23 cellular contexts compared by ENCODE assay signal in genomic region chr12:56683-57346, GRCh38. TPM values are rescaled to one million over a fixed set of nuclear protein-coding genes. Genes with fewer than 3 reads are reported as not detected.
DNase-seq lines count a peak whose midpoint lies in the region; ATAC-seq and TF ChIP-seq lines count a peak whose summit lies in the region.
"Had no signal": no experiment of that assay in that cellular context is flagged by ENCODE, and none has a peak within 500 bp of the region (broad histone marks: within the 10 kb centered on the region; RNA-seq: fewer than 3 reads in every experiment).

No MANE protein-coding gene starts in this region.

- TF ChIP-seq CTCF in GM20000 (IDR thresholded peaks at IDR 0.05; ENCODE audit: extremely low read depth, missing control alignments) (no peak), RWPE2 (IDR thresholded peaks at IDR 0.05; ENCODE audit: poor library complexity, severe bottlenecking) (no peak), osteoblast (IDR thresholded peaks at IDR 0.05; ENCODE audit: extremely low read depth, low read depth, low read length) (no peak)

- no peak overlapping the region for H3K4me3 Mint-ChIP-seq in activated T-cell treated with anti-CD3 and anti-CD28 coated beads, Interleukin-2, amount 50 U/mL, for 24 hours
- H3K4me3 Mint-ChIP-seq: activated naive CD8-positive, alpha-beta T cell treated with anti-CD3 and anti-CD28 coated beads for 36 hours; stimulated activated naive CD8-positive, alpha-beta T cell treated with anti-CD3 and anti-CD28 coated beads, Interleukin-15, amount 100 ng/mL, for 72 hours had no signal

- ATAC-seq in RWPE2 (ENCODE audit: low read depth), result peak; percentile 33; the same call in 2 of the 3 replicates
- ATAC-seq in activated naive CD4-positive, alpha-beta T cell treated with anti-CD3 and anti-CD28 coated beads, Interleukin-2, amount 50 U/mL, for 72 hours, result no peak
- ATAC-seq: activated CD4-positive, CD25-positive, alpha-beta regulatory T cell treated with anti-CD3 and anti-CD28 coated beads, Interleukin-2, amount 50 U/mL, for 24 hours; body of pancreas; stimulated activated naive CD8-positive, alpha-beta T cell treated with anti-CD3 and anti-CD28 coated beads, Interleukin-15, amount 100 ng/mL, for 72 hours had no signal

- peaks cover 12 to 35% of the 10 kb centered on the region in 2 donors for H3K36me3 Mint-ChIP-seq in activated naive CD4-positive, alpha-beta T cell treated with anti-CD3 and anti-CD28 coated beads, Interleukin-2, amount 50 U/mL, for 72 hours
- no peaks in the 10 kb centered on the region for H3K36me3 Mint-ChIP-seq in activated T-cell treated with anti-CD3 and anti-CD28 coated beads, Interleukin-2, amount 50 U/mL, for 24 hours (ENCODE audit: low read depth)

- H3K9me3 ChIP-seq in RWPE2 (ENCODE audit: severe bottlenecking) (no peaks in the 10 kb centered on the region), osteoblast (ENCODE audit: low read depth, low read length) (no peaks in the 10 kb centered on the region)
- H3K9me3 ChIP-seq: body of pancreas had no signal

- H3K4me1 ChIP-seq in RWPE2 (ENCODE audit: insufficient read depth, poor library complexity, severe bottlenecking) (no peaks in the 10 kb centered on the region), osteoblast (ENCODE audit: insufficient read depth, low read length) (no peaks in the 10 kb centered on the region)
- H3K4me1 ChIP-seq: body of pancreas, parathyroid adenoma had no signal

- no peaks in the 10 kb centered on the region for H3K4me1 Mint-ChIP-seq in activated T-cell treated with anti-CD3 and anti-CD28 coated beads, Interleukin-2, amount 50 U/mL, for 24 hours (ENCODE audit: low read depth)
- H3K4me1 Mint-ChIP-seq: activated naive CD8-positive, alpha-beta T cell treated with anti-CD3 and anti-CD28 coated beads for 36 hours; stimulated activated naive CD8-positive, alpha-beta T cell treated with anti-CD3 and anti-CD28 coated beads, Interleukin-15, amount 100 ng/mL, for 72 hours had no signal

- peak; percentile 3 for DNase-seq in GM20000 (ENCODE audit: low spot score)
- DNase-seq in RWPE2 (ENCODE audit: low spot score), result peak; percentile 70
- peak; percentile 73 for DNase-seq in islet precursor cell
- peak; percentile 13 for DNase-seq in osteoblast (ENCODE audit: insufficient read length, low spot score, missing footprints)
- no peak for DNase-seq in activated naive CD4-positive, alpha-beta T cell treated with anti-CD3 and anti-CD28 coated beads, Interleukin-2, amount 50 U/mL, for 72 hours (ENCODE audit: low spot score in 2 of 2)
- DNase-seq in activated T-cell treated with anti-CD3 and anti-CD28 coated beads, Interleukin-2, amount 50 U/mL, for 24 hours, result no peak
- DNase-seq in activated CD4-positive, alpha-beta T cell treated with anti-CD3 and anti-CD28 coated beads for 1 hour, result no peak
- DNase-seq in NOMO-1 treated with DMSO at 0.1 percent for 48 hours (lab: John Stamatoyannopoulos, UW; ENCODE audit: unreplicated experiment), result no peak
- DNase-seq: activated naive CD8-positive, alpha-beta T cell treated with anti-CD3 and anti-CD28 coated beads for 36 hours; body of pancreas; DMS79; NCI-H1105 treated with DMSO at 0.1 percent for 48 hours; NCI-H2081; NCI-H446 treated with DMSO at 0.1 percent for 48 hours; stimulated activated CD4-positive, alpha-beta T cell treated with anti-CD3 and anti-CD28 coated beads, Interleukin-4, amount 100 ng/mL, for 1 hour; stimulated activated naive CD8-positive, alpha-beta T cell treated with anti-CD3 and anti-CD28 coated beads, Interleukin-15, amount 100 ng/mL, for 72 hours; T1000; trophoblast cell had no signal

- no peak overlapping the region for H3K4me2 ChIP-seq in osteoblast (ENCODE audit: insufficient read depth, low read length)

- H4K20me1 ChIP-seq in osteoblast (ENCODE audit: insufficient read depth, low read length), result no peaks in the 10 kb centered on the region

- H2AFZ ChIP-seq in osteoblast (ENCODE audit: low read length), result no peak overlapping the region
- H2AFZ ChIP-seq: parathyroid adenoma had no signal

- no peak overlapping the region for H3K27ac Mint-ChIP-seq in activated naive CD4-positive, alpha-beta T cell treated with anti-CD3 and anti-CD28 coated beads, Interleukin-2, amount 50 U/mL, for 72 hours
- no peak overlapping the region for H3K27ac Mint-ChIP-seq in activated T-cell treated with anti-CD3 and anti-CD28 coated beads, Interleukin-2, amount 50 U/mL, for 24 hours
- H3K27ac Mint-ChIP-seq: activated naive CD8-positive, alpha-beta T cell treated with anti-CD3 and anti-CD28 coated beads for 36 hours had no signal

- no peaks in the 10 kb centered on the region for H3K36me3 ChIP-seq in RWPE2 (ENCODE audit: low read depth)
- no peaks in the 10 kb centered on the region for H3K36me3 ChIP-seq in osteoblast (ENCODE audit: insufficient read depth, low read length)

- H3K9me3 Mint-ChIP-seq in activated naive CD4-positive, alpha-beta T cell treated with anti-CD3 and anti-CD28 coated beads, Interleukin-2, amount 50 U/mL, for 72 hours, result peaks cover 24 to 32% of the 10 kb centered on the region in 2 donors
- H3K9me3 Mint-ChIP-seq in activated T-cell treated with anti-CD3 and anti-CD28 coated beads, Interleukin-2, amount 50 U/mL, for 24 hours, result peaks cover 27% of the 10 kb centered on the region

- peaks cover 90% of the 10 kb centered on the region for H3K27me3 Mint-ChIP-seq in activated T-cell treated with anti-CD3 and anti-CD28 coated beads, Interleukin-2, amount 50 U/mL, for 24 hours

- no peak overlapping the region for H3K27ac ChIP-seq in RWPE2 (ENCODE audit: poor library complexity, severe bottlenecking)
- H3K27ac ChIP-seq in osteoblast (ENCODE audit: low read depth, low read length), result no peak overlapping the region
- H3K27ac ChIP-seq: body of pancreas, parathyroid adenoma, skin epidermis had no signal

- H3K79me2 ChIP-seq in osteoblast (ENCODE audit: insufficient read depth, low read length), result no peaks in the 10 kb centered on the region
- H3K79me2 ChIP-seq: parathyroid adenoma had no signal

- H3K4me3 ChIP-seq in RWPE2 (ENCODE audit: severe bottlenecking) (no peak overlapping the region), osteoblast (ENCODE audit: insufficient read depth, low read length) (no peak overlapping the region)
- H3K4me3 ChIP-seq: body of pancreas, lung, skin epidermis had no signal

- H3K27me3 ChIP-seq in RWPE2 (ENCODE audit: insufficient read depth, poor library complexity, severe bottlenecking), result peaks cover 52% of the 10 kb centered on the region
- peaks cover 33% of the 10 kb centered on the region for H3K27me3 ChIP-seq in osteoblast (ENCODE audit: insufficient read depth, low read length)
- H3K27me3 ChIP-seq: body of pancreas had no signal

RNA-seq across cellular contexts. Expression of gene IQSEC3, which starts 9.8 kb away (rescaled TPM):
- 0.36 TPM in 1 of 2 replicates, not detected in the other for total RNA-seq in osteoblast
- total RNA-seq in activated naive CD4-positive, alpha-beta T cell treated with anti-CD3 and anti-CD28 coated beads, Interleukin-2, amount 50 U/mL, for 72 hours, result 1 to 10 TPM in 1 of 2 donors, under 1 TPM in 1; 0.32 to 1.6 TPM
- total RNA-seq: RPMI7951 had no signal

Comparison
In these comparisons a context has a peak if more than half of its experiments do, and no peak if none do; other contexts are left out.
1. DNase-seq: peak in GM20000 (single experiment), RWPE2 (single experiment), islet precursor cell (single experiment) and osteoblast (single experiment); none in activated naive CD4-positive, alpha-beta T cell treated with anti-CD3 and anti-CD28 coated beads, Interleukin-2, amount 50 U/mL, for 72 hours (0 of 2), activated T-cell treated with anti-CD3 and anti-CD28 coated beads, Interleukin-2, amount 50 U/mL, for 24 hours (single experiment), activated CD4-positive, alpha-beta T cell treated with anti-CD3 and anti-CD28 coated beads for 1 hour (single experiment) and NOMO-1 treated with DMSO at 0.1 percent for 48 hours (single experiment).